ENCODE assay signal across 19 cellular contexts in genomic region chr5:147321569-147321968, GRCh38.
"Had no signal": no experiment of that assay in that cellular context is flagged by ENCODE, and none has a peak within 500 bp of the region (broad histone marks: within the 10 kb centered on the region; RNA-seq: fewer than 3 reads in every experiment).

No MANE protein-coding gene starts in this region.

- H3K4me1 ChIP-seq: foreskin keratinocyte, tibial nerve, uterus had no signal

- ATAC-seq: activated CD4-positive, CD25-positive, alpha-beta regulatory T cell treated with anti-CD3 and anti-CD28 coated beads, Interleukin-2, amount 50 U/mL, for 24 hours; foreskin keratinocyte; natural killer cell had no signal

- H3K27ac ChIP-seq: brain microvascular endothelial cell, foreskin keratinocyte, tibial nerve, uterus had no signal

- FAIRE-seq: endothelial cell of umbilical vein had no signal

- H3K9me3 ChIP-seq: tibial nerve, uterus had no signal

- H3K36me3 ChIP-seq: brain microvascular endothelial cell, tibial nerve, uterus had no signal

- DNase-seq: activated naive CD4-positive, alpha-beta T cell; activated T-cell treated with anti-CD3 and anti-CD28 coated beads for 4 hours; anterior cingulate cortex; brain microvascular endothelial cell; cortex of kidney; effector CD4-positive, alpha-beta T cell; foreskin keratinocyte; glutamatergic neuron; hypothalamus; mesendoderm; natural killer cell; retina; stimulated activated CD4-positive, alpha-beta T cell treated with anti-CD3 and anti-CD28 coated beads, Interleukin-12 subunit alpha, Interleukin-12 subunit beta, amount 100 ng/mL, for 4 hours; stimulated activated CD4-positive, alpha-beta T cell treated with anti-CD3 and anti-CD28 coated beads, Interleukin-2, amount 100 ng/mL, for 48 hours; stimulated activated naive CD4-positive, alpha-beta T cell; uterus had no signal

- H3K27me3 ChIP-seq: brain microvascular endothelial cell, tibial nerve, uterus had no signal

- H3K4me3 ChIP-seq: tibial nerve, uterus had no signal
